In the genomic region with DNA sequence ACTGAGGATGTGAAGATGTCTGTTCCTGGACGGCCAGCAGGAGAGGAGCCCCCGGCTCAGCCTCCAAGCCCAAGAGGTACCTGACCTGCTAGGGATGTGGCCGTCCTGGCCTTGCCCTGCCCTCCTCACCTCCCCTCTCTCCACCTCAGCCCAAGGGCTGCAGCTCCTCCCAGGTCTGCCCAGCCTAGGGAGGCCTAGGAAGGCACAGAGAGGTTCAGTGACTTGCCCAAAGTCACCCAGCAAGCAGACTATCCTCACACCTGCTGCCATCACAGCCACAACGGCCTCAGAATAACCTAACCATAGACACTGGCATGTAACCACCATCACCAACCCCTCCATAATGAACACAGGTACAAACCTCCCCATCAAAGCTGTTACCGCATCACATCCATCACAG, we compare ENCODE assay signal across 37 cellular contexts. TPM values are rescaled to one million over a fixed set of nuclear protein-coding genes. Genes with fewer than 3 reads are reported as not detected.
"Had no signal": no experiment of that assay in that cellular context is flagged by ENCODE, and none has a peak within 500 bp of the region (broad histone marks: within the 10 kb centered on the region; RNA-seq: fewer than 3 reads in every experiment).

No MANE protein-coding gene starts in this region.

- H3K4me3 Mint-ChIP-seq: immature natural killer cell; mesothelial cell of epicardium; naive thymus-derived CD4-positive, alpha-beta T cell; natural killer cell treated with Interleukin-12 subunit alpha and Interleukin-12 subunit beta and Interleukin-15 and Interleukin-18, amount 100 ng/mL, for 72 hours; stimulated activated memory B cell treated with anti-CD40 and anti-IgM and Interleukin-4, amounts not matched to agents 10 μg/mL and 1 μg/mL and 100 μg/mL, for 72 hours had no signal

- H3K27me3 Mint-ChIP-seq: stimulated activated memory B cell treated with anti-CD40 and anti-IgM and Interleukin-4, amounts not matched to agents 10 μg/mL and 1 μg/mL and 100 μg/mL, for 72 hours had no signal

- H3K4me1 Mint-ChIP-seq: immature natural killer cell; mesothelial cell of epicardium; stimulated activated memory B cell treated with anti-CD40 and anti-IgM and Interleukin-4, amounts not matched to agents 10 μg/mL and 1 μg/mL and 100 μg/mL, for 72 hours had no signal

- FAIRE-seq: islet of Langerhans, kidney, pancreas, small intestine had no signal

- ATAC-seq: left colon; left lung; lower lobe of right lung; naive thymus-derived CD4-positive, alpha-beta T cell; pancreas; right cardiac atrium; stimulated activated memory B cell treated with anti-CD40 and anti-IgM and Interleukin-4, amounts not matched to agents 10 μg/mL and 1 μg/mL and 100 μg/mL, for 72 hours; stimulated activated naive CD8-positive, alpha-beta T cell treated with anti-CD3 and anti-CD28 coated beads, Interleukin-15, Interleukin-2, amounts not matched to agents 100 U/mL and 50 U/mL, for 24 hours had no signal

- H3K27ac ChIP-seq: left lung, lower lobe of right lung, pancreas, prostate gland, sigmoid colon, spleen, stomach, testis, thyroid gland, transverse colon, upper lobe of left lung, vagina had no signal

- H3K9me3 ChIP-seq: left lung, lower lobe of right lung, pancreas, prostate gland, sigmoid colon, spleen, stomach, testis, thyroid gland, transverse colon, upper lobe of left lung, vagina had no signal

- DNase-seq: hypothalamus; immature natural killer cell; kidney; left colon; left lung; lower lobe of right lung; mammary epithelial cell; mesendoderm; naive thymus-derived CD4-positive, alpha-beta T cell; nucleus accumbens; pancreas; posterior cingulate gyrus; retina; right cardiac atrium; sigmoid colon; small intestine; spleen; stimulated activated CD4-positive, alpha-beta T cell treated with anti-CD3 and anti-CD28 coated beads, Interleukin-1b, Interleukin-23, amount 100 ng/mL, for 48 hours; stimulated activated CD4-positive, alpha-beta T cell treated with anti-CD3 and anti-CD28 coated beads, Interleukin-2, amount 100 ng/mL, for 48 hours; stimulated activated CD4-positive, alpha-beta T cell treated with anti-CD3 and anti-CD28 coated beads, Interleukin-4, amount 100 ng/mL, for 4 hours; stimulated activated CD8-positive, alpha-beta memory T cell treated with anti-CD3 and anti-CD28 coated beads, Interleukin-4, amount 100 ng/mL, for 48 hours; stimulated activated naive CD8-positive, alpha-beta T cell treated with anti-CD3 and anti-CD28 coated beads, Interleukin-15, Interleukin-2, amounts not matched to agents 100 U/mL and 50 U/mL, for 24 hours; stomach; testis; thyroid gland; transverse colon; upper lobe of left lung had no signal

- H3K36me3 ChIP-seq: lower lobe of right lung, pancreas, prostate gland, sigmoid colon, stomach, thyroid gland, transverse colon, upper lobe of left lung, vagina had no signal

- H3K9me3 Mint-ChIP-seq: immature natural killer cell; mesothelial cell of epicardium; natural killer cell treated with Interleukin-12 subunit alpha and Interleukin-12 subunit beta and Interleukin-15 and Interleukin-18, amount 100 ng/mL, for 72 hours; stimulated activated memory B cell treated with anti-CD40 and anti-IgM and Interleukin-4, amounts not matched to agents 10 μg/mL and 1 μg/mL and 100 μg/mL, for 72 hours had no signal

- H3K27me3 ChIP-seq: left lung, pancreas, sigmoid colon, spleen, testis, thyroid gland, transverse colon, upper lobe of left lung, vagina had no signal

- H3K36me3 Mint-ChIP-seq: immature natural killer cell; mesothelial cell of epicardium; naive thymus-derived CD4-positive, alpha-beta T cell; natural killer cell treated with Interleukin-12 subunit alpha and Interleukin-12 subunit beta and Interleukin-15 and Interleukin-18, amount 100 ng/mL, for 72 hours had no signal

- H3K27ac Mint-ChIP-seq: immature natural killer cell; mesothelial cell of epicardium; naive thymus-derived CD4-positive, alpha-beta T cell; natural killer cell treated with Interleukin-12 subunit alpha and Interleukin-12 subunit beta and Interleukin-15 and Interleukin-18, amount 100 ng/mL, for 72 hours; stimulated activated memory B cell treated with anti-CD40 and anti-IgM and Interleukin-4, amounts not matched to agents 10 μg/mL and 1 μg/mL and 100 μg/mL, for 72 hours had no signal

- H3K4me1 ChIP-seq: left lung, pancreas, prostate gland, transverse colon had no signal

- H3K4me3 ChIP-seq: left lung, lower lobe of right lung, pancreas, prostate gland, sigmoid colon, spleen, stomach, testis, thyroid gland, transverse colon, upper lobe of left lung, vagina had no signal

RNA-seq across cellular contexts. Expression of a gene that starts 38.7 kb away (rescaled TPM):
- total RNA-seq: kidney; left colon; liver; mammary epithelial cell; mesothelial cell of epicardium; mononuclear cell; naive thymus-derived CD4-positive, alpha-beta T cell; natural killer cell treated with Interleukin-12 subunit alpha and Interleukin-12 subunit beta and Interleukin-15 and Interleukin-18, amount 100 ng/mL, for 72 hours; osteoblast; pancreas; right cardiac atrium; sigmoid colon; spleen; thyroid gland; transverse colon; vagina had no signal
- polyA plus RNA-seq: immature natural killer cell; liver; mammary epithelial cell; naive thymus-derived CD4-positive, alpha-beta T cell; neural cell; pancreas; right cardiac atrium had no signal
